1 cellular context compared by ENCODE assay signal in genomic region chr19:4581381-4582111, GRCh38.
A peak's percentile ranks its signal among the peaks of the same experiment; 100 is the strongest.
TF ChIP-seq lines count a peak whose summit lies in the region.

No MANE protein-coding gene starts in this region.

TF ChIP-seq in HepG2, 621 proteins besides CTCF, POLR2A, EP300 and RAD21 (continued from another document):
- TF ChIP-seq KDM1A (CRISPR knock-in tag; IDR thresholded peaks at IDR 0.05), result peak; percentile 10; the same call in 1 of the 2 replicates
- no peak for TF ChIP-seq MIER3 (CRISPR knock-in tag; IDR thresholded peaks at IDR 0.05; ENCODE audit: borderline replicate concordance)
- no peak for TF ChIP-seq ZNF121 (CRISPR knock-in tag; IDR thresholded peaks at IDR 0.05)
- TF ChIP-seq ZNF3 (CRISPR knock-in tag; IDR thresholded peaks at IDR 0.05), result no peak
- TF ChIP-seq ZNF260 (CRISPR knock-in tag; IDR thresholded peaks at IDR 0.05; ENCODE audit: borderline replicate concordance, low read depth), result no peak
- TF ChIP-seq SRSF9 (IDR thresholded peaks at IDR 0.05; ENCODE audit: borderline replicate concordance, insufficient read depth, low read depth, low read length, poor library complexity, severe bottlenecking), result no peak
- TF ChIP-seq NR1H2 (CRISPR knock-in tag; IDR thresholded peaks at IDR 0.05; ENCODE audit: borderline replicate concordance, low read depth), result no peak
- peak; percentile 43; the same call in 1 of the 2 replicates for TF ChIP-seq ZKSCAN8 (CRISPR knock-in tag; IDR thresholded peaks at IDR 0.05; ENCODE audit: borderline replicate concordance)
- no peak for TF ChIP-seq SATB2 (CRISPR knock-in tag; IDR thresholded peaks at IDR 0.05)
- no peak for TF ChIP-seq TOPORS (CRISPR knock-in tag; IDR thresholded peaks at IDR 0.05)
- no peak for TF ChIP-seq ZNF530 (CRISPR knock-in tag; IDR thresholded peaks at IDR 0.05; ENCODE audit: low read depth)
- peak; percentile 15 for TF ChIP-seq SKI (IDR thresholded peaks at IDR 0.05; ENCODE audit: partially characterized antibody)
- no peak for TF ChIP-seq RFXANK (CRISPR knock-in tag; IDR thresholded peaks at IDR 0.05)
- TF ChIP-seq ZNF597 (CRISPR knock-in tag; IDR thresholded peaks at IDR 0.05), result no peak
- no peak for TF ChIP-seq ZNF337 (CRISPR knock-in tag; IDR thresholded peaks at IDR 0.05; ENCODE audit: borderline replicate concordance, low read depth)
- no peak for TF ChIP-seq ZKSCAN1 (IDR thresholded peaks at IDR 0.05; ENCODE audit: low read length)
- no peak for TF ChIP-seq RAD51 (IDR thresholded peaks at IDR 0.05; ENCODE audit: borderline replicate concordance)
- TF ChIP-seq ZNF101 (CRISPR knock-in tag; IDR thresholded peaks at IDR 0.05; ENCODE audit: borderline replicate concordance, low read depth), result no peak
- no peak for TF ChIP-seq ZNF788 (CRISPR knock-in tag; IDR thresholded peaks at IDR 0.05; ENCODE audit: borderline replicate concordance)
- TF ChIP-seq CREBL2 (CRISPR knock-in tag; IDR thresholded peaks at IDR 0.05; ENCODE audit: borderline replicate concordance), result no peak
- no peak for TF ChIP-seq CC2D1A (CRISPR knock-in tag; IDR thresholded peaks at IDR 0.05)
- no peak for TF ChIP-seq PPARG (CRISPR knock-in tag; conservative IDR thresholded peaks at IDR 0.05)
- no peak for TF ChIP-seq ZFP41 (CRISPR knock-in tag; IDR thresholded peaks at IDR 0.05; ENCODE audit: borderline replicate concordance)
- no peak for TF ChIP-seq ZBTB25 (CRISPR knock-in tag; IDR thresholded peaks at IDR 0.05)
- no peak for TF ChIP-seq ZNF792 (CRISPR knock-in tag; IDR thresholded peaks at IDR 0.05)
- no peak for TF ChIP-seq PHF5A (CRISPR knock-in tag; IDR thresholded peaks at IDR 0.05; ENCODE audit: low read depth, unreplicated experiment)
- peak; percentile 19; the same call in 1 of the 2 replicates for TF ChIP-seq PHF8 (CRISPR knock-in tag; IDR thresholded peaks at IDR 0.05)
- no peak for TF ChIP-seq MIXL1 (CRISPR knock-in tag; IDR thresholded peaks at IDR 0.05)
- TF ChIP-seq NR2F2 (IDR thresholded peaks at IDR 0.05; ENCODE audit: borderline replicate concordance, low read depth), result no peak
- no peak for TF ChIP-seq IKZF5 (CRISPR knock-in tag; IDR thresholded peaks at IDR 0.05)
- TF ChIP-seq ZFYVE20 (CRISPR knock-in tag; IDR thresholded peaks at IDR 0.05; ENCODE audit: borderline replicate concordance, low read depth), result no peak
- TF ChIP-seq ZNF614 (CRISPR knock-in tag; IDR thresholded peaks at IDR 0.05; ENCODE audit: borderline replicate concordance), result no peak
- no peak for TF ChIP-seq ZNF564 (CRISPR knock-in tag; IDR thresholded peaks at IDR 0.05)
- no peak for TF ChIP-seq FOXO4 (CRISPR knock-in tag; conservative IDR thresholded peaks at IDR 0.05)
- TF ChIP-seq ZBTB10 (CRISPR knock-in tag; IDR thresholded peaks at IDR 0.05; ENCODE audit: borderline replicate concordance), result no peak
- peak; percentile 45; the same call in 1 of the 2 replicates for TF ChIP-seq MTA1 (CRISPR knock-in tag; IDR thresholded peaks at IDR 0.05; ENCODE audit: borderline replicate concordance)
- TF ChIP-seq ZBTB8A (CRISPR knock-in tag; IDR thresholded peaks at IDR 0.05; ENCODE audit: borderline replicate concordance, low read depth), result no peak
- TF ChIP-seq ZFP91 (CRISPR knock-in tag; IDR thresholded peaks at IDR 0.05; ENCODE audit: borderline replicate concordance), result no peak
- TF ChIP-seq PRDM15 (CRISPR knock-in tag; IDR thresholded peaks at IDR 0.05), result peak; percentile 98
